11 cellular contexts compared by ENCODE assay signal in genomic region chr7:73741600-73741999, GRCh38. TPM values are rescaled to one million over a fixed set of nuclear protein-coding genes. Genes with fewer than 3 reads are reported as not detected.
DNase-seq lines count a peak whose midpoint lies in the region; ATAC-seq and TF ChIP-seq lines count a peak whose summit lies in the region.
"Had no signal": no experiment of that assay in that cellular context is flagged by ENCODE, and none has a peak within 500 bp of the region (broad histone marks: within the 10 kb centered on the region; RNA-seq: fewer than 3 reads in every experiment).

No MANE protein-coding gene starts in this region.

- H3K27me3 ChIP-seq in lower lobe of right lung (ENCODE audit: low read depth) (no peaks in the 10 kb centered on the region), vagina (no peaks in the 10 kb centered on the region)

- H3K4me1 ChIP-seq in lower lobe of right lung (peaks cover 19% of the 10 kb centered on the region), vagina (peaks cover 29% of the 10 kb centered on the region)

- TF ChIP-seq POLR2A in vagina (IDR thresholded peaks at IDR 0.05) = no peak

- H3K36me3 ChIP-seq in lower lobe of right lung (peaks cover 7% of the 10 kb centered on the region), vagina (peaks cover 0 to 7% of the 10 kb centered on the region in 2 donors)

- H3K9me3 ChIP-seq in lower lobe of right lung = no peaks in the 10 kb centered on the region
- H3K9me3 ChIP-seq in vagina = no peaks in the 10 kb centered on the region

- TF ChIP-seq CTCF in lower lobe of right lung (IDR thresholded peaks at IDR 0.05) = no peak
- no peak for TF ChIP-seq CTCF in vagina (IDR thresholded peaks at IDR 0.05)

- H3K27ac ChIP-seq in lower lobe of right lung = peak overlapping the region; percentile 88
- no peak overlapping the region for H3K27ac ChIP-seq in vagina

- H3K4me3 ChIP-seq in lower lobe of right lung (no peak overlapping the region), vagina (no peak overlapping the region)
- H3K4me3 ChIP-seq: skin epidermis had no signal

- DNase-seq in COLO668 (lab: John Stamatoyannopoulos, UW; ENCODE audit: unreplicated experiment) = peak; percentile 82
- peak; percentile 81 for DNase-seq in NCI-H1092 (lab: John Stamatoyannopoulos, UW)
- peak; percentile 81 for DNase-seq in NCI-H748 (lab: John Stamatoyannopoulos, UW; ENCODE audit: unreplicated experiment)
- DNase-seq in lower lobe of right lung = no peak
- DNase-seq in activated CD4-positive, alpha-beta T cell treated with anti-CD3 and anti-CD28 coated beads for 1 hour = no peak
- DNase-seq in activated CD8-positive, alpha-beta memory T cell treated with anti-CD3 and anti-CD28 coated beads, Interleukin-2, amount 50 U/mL, for 4 hours = no peak
- DNase-seq in HuH-7.5 (ENCODE audit: low spot score) = no peak
- no peak for DNase-seq in vagina (ENCODE audit: extremely low spot score in 2 of 2)
- DNase-seq: activated T-cell treated with anti-CD3 and anti-CD28 coated beads, Interleukin-2, amount 50 U/mL, for 72 hours; central memory CD4-positive, alpha-beta T cell had no signal

- no peak for ATAC-seq in lower lobe of right lung
- ATAC-seq: activated T-cell treated with anti-CD3 and anti-CD28 coated beads, Interleukin-2, amount 50 U/mL, for 72 hours had no signal

- intact Hi-C loops in lower lobe of right lung (cut with DNase I) (no loop called here), vagina (cut with DNase I) (no loop called here)

RNA-seq across cellular contexts. Expression of gene ABHD11, which starts 3.0 kb away (rescaled TPM):
- 21.1 TPM for total RNA-seq in lower lobe of right lung
- 23.8 TPM for total RNA-seq in vagina

RNA-seq across cellular contexts. Expression of gene STX1A, which starts 22.1 kb away (rescaled TPM):
- total RNA-seq in lower lobe of right lung = 6.6 TPM
- 17.2 TPM for total RNA-seq in vagina

RNA-seq across cellular contexts. Expression of gene CLDN3, which starts 28.5 kb away (rescaled TPM):
- total RNA-seq in lower lobe of right lung = 12.8 TPM
- total RNA-seq in vagina = not detected
- total RNA-seq: activated T-cell treated with anti-CD3 and anti-CD28 coated beads, Interleukin-2, amount 50 U/mL, for 72 hours had no signal

RNA-seq across cellular contexts. Expression of gene BUD23, which starts 58.2 kb away (rescaled TPM):
- 42.4 TPM for total RNA-seq in lower lobe of right lung
- 49.8 TPM for total RNA-seq in vagina

RNA-seq across cellular contexts. Expression of gene DNAJC30, which starts 58.3 kb away (rescaled TPM):
- total RNA-seq in lower lobe of right lung = 10.5 TPM
- 7.1 TPM for total RNA-seq in vagina

Comparison
In these comparisons a context has a peak if more than half of its experiments do, and no peak if none do; other contexts are left out.
1. DNase-seq: peak in COLO668 (single experiment), NCI-H1092 (single experiment) and NCI-H748 (single experiment); none in lower lobe of right lung (single experiment), activated CD4-positive, alpha-beta T cell treated with anti-CD3 and anti-CD28 coated beads for 1 hour (single experiment), activated CD8-positive, alpha-beta memory T cell treated with anti-CD3 and anti-CD28 coated beads, Interleukin-2, amount 50 U/mL, for 4 hours (single experiment), HuH-7.5 (single experiment) and vagina (0 of 2).
2. RNA of gene CLDN3, which starts 28.5 kb away (total RNA-seq): 12.8 TPM in lower lobe of right lung (single experiment); not detected in vagina (single experiment); every median in the first group is over 10 times any median in the second.